Comparison of ENCODE assay signal across 9 cellular contexts in genomic region chr11:65611028-65611757, GRCh38. TPM values are rescaled to one million over a fixed set of nuclear protein-coding genes. Genes with fewer than 3 reads are reported as not detected.
DNase-seq lines count a peak whose midpoint lies in the region; ATAC-seq and TF ChIP-seq lines count a peak whose summit lies in the region.
"Had no signal": no experiment of that assay in that cellular context is flagged by ENCODE, and none has a peak within 500 bp of the region (broad histone marks: within the 10 kb centered on the region; RNA-seq: fewer than 3 reads in every experiment).

No MANE protein-coding gene starts in this region.

- ATAC-seq in GM21786 (IDR thresholded peaks at IDR 0.05; ENCODE audit: unreplicated experiment) (no peak), GM21447 (IDR thresholded peaks at IDR 0.05; ENCODE audit: unreplicated experiment) (no peak)

- H3K27ac Mint-ChIP-seq in activated naive CD4-positive, alpha-beta T cell treated with anti-CD3 and anti-CD28 coated beads, Interleukin-2, amount 50 U/mL, for 24 hours: no peak overlapping the region
- no peak overlapping the region for H3K27ac Mint-ChIP-seq in chondrocyte (ENCODE audit: unreplicated experiment)

- no peaks in the 10 kb centered on the region for H3K27me3 Mint-ChIP-seq in activated naive CD4-positive, alpha-beta T cell treated with anti-CD3 and anti-CD28 coated beads, Interleukin-2, amount 50 U/mL, for 24 hours
- H3K27me3 Mint-ChIP-seq in chondrocyte (ENCODE audit: low read depth): no peaks in the 10 kb centered on the region

- no peaks in the 10 kb centered on the region for H3K9me3 Mint-ChIP-seq in activated naive CD4-positive, alpha-beta T cell treated with anti-CD3 and anti-CD28 coated beads, Interleukin-2, amount 50 U/mL, for 24 hours
- H3K9me3 Mint-ChIP-seq in chondrocyte (ENCODE audit: low read depth): no peaks in the 10 kb centered on the region

- H3K36me3 Mint-ChIP-seq in activated naive CD4-positive, alpha-beta T cell treated with anti-CD3 and anti-CD28 coated beads, Interleukin-2, amount 50 U/mL, for 24 hours: peaks cover 2% of the 10 kb centered on the region
- peaks cover 9% of the 10 kb centered on the region for H3K36me3 Mint-ChIP-seq in chondrocyte (ENCODE audit: low read depth)

- peaks cover 44% of the 10 kb centered on the region for H3K4me1 Mint-ChIP-seq in activated naive CD4-positive, alpha-beta T cell treated with anti-CD3 and anti-CD28 coated beads, Interleukin-2, amount 50 U/mL, for 24 hours
- H3K4me1 Mint-ChIP-seq in chondrocyte (ENCODE audit: low read depth): peaks cover 42% of the 10 kb centered on the region

- peak overlapping the region; percentile 92 for H3K4me3 Mint-ChIP-seq in activated naive CD4-positive, alpha-beta T cell treated with anti-CD3 and anti-CD28 coated beads, Interleukin-2, amount 50 U/mL, for 24 hours
- H3K4me3 Mint-ChIP-seq in chondrocyte (ENCODE audit: unreplicated experiment): peak overlapping the region; percentile 88

- no peak for TF ChIP-seq CTCF in chondrocyte (IDR thresholded peaks at IDR 0.05)

- DNase-seq in activated naive CD4-positive, alpha-beta T cell treated with Interleukin-2 at 50 U/mL for 16 hours: no peak
- no peak for DNase-seq in chondrocyte (ENCODE audit: low spot score)
- DNase-seq in midbrain (lab: John Stamatoyannopoulos, UW): peak; percentile 89
- no peak for DNase-seq in DMS 273 (lab: John Stamatoyannopoulos, UW; ENCODE audit: unreplicated experiment)
- no peak for DNase-seq in stimulated activated CD4-positive, alpha-beta T cell treated with anti-CD3 and anti-CD28 coated beads, Interleukin-4, amount 100 ng/mL, for 24 hours

RNA-seq across cellular contexts. Expression of gene MAP3K11, which starts 2.8 kb away (rescaled TPM):
- 30.2 to 34.6 TPM (median 31.6 TPM) in 3 replicates for total RNA-seq in chondrocyte

RNA-seq across cellular contexts. Expression of gene PCNX3, which starts 4.4 kb away (rescaled TPM):
- 32.6 to 57.7 TPM (median 36.3 TPM) in 3 replicates for total RNA-seq in chondrocyte

RNA-seq across cellular contexts. Expression of gene KCNK7, which starts 15.6 kb away (rescaled TPM):
- total RNA-seq in chondrocyte: 0.22 to 0.44 TPM in 2 of 3 replicates, not detected in the other
- total RNA-seq: frontal cortex had no signal

RNA-seq across cellular contexts. Expression of gene SIPA1, which starts 26.7 kb away (rescaled TPM):
- 22.7 to 33.3 TPM (median 27.4 TPM) in 3 replicates for total RNA-seq in chondrocyte

RNA-seq across cellular contexts. Expression of gene EHBP1L1, which starts 35.3 kb away (rescaled TPM):
- total RNA-seq in chondrocyte: 28.1 to 82.0 TPM (median 81.3 TPM) in 3 replicates
